10 cellular contexts compared by ENCODE assay signal in genomic region chr20:35055445-35056276, GRCh38. TPM values are rescaled to one million over a fixed set of nuclear protein-coding genes. Genes with fewer than 3 reads are reported as not detected.
DNase-seq lines count a peak whose midpoint lies in the region; ATAC-seq and TF ChIP-seq lines count a peak whose summit lies in the region.
"Had no signal": no experiment of that assay in that cellular context is flagged by ENCODE, and none has a peak within 500 bp of the region (broad histone marks: within the 10 kb centered on the region; RNA-seq: fewer than 3 reads in every experiment).

No MANE protein-coding gene starts in this region.

- no peak overlapping the region for H3K27ac ChIP-seq in CD4-positive, alpha-beta T cell (ENCODE audit: low read depth, low read length)

- peak overlapping the region; percentile 77 for H3K4me3 Mint-ChIP-seq in natural killer cell treated with Interleukin-12 subunit alpha and Interleukin-12 subunit beta and Interleukin-15 and Interleukin-18, amount 100 ng/mL, for 72 hours
- H3K4me3 Mint-ChIP-seq in natural killer cell: no peak overlapping the region
- H3K4me3 Mint-ChIP-seq in central memory CD8-positive, alpha-beta T cell: peak overlapping the region; percentile 70
- no peak overlapping the region for H3K4me3 Mint-ChIP-seq in type B pancreatic cell
- H3K4me3 Mint-ChIP-seq in CD4-positive, alpha-beta T cell: no peak overlapping the region

- CTCF ChIA-PET in CD4-positive, alpha-beta T cell (lab: Charles Lee): interaction anchor here (1.5 kb wide), 1 partner anchor 41 kb away, joined by 3 read pairs; no protein-coding TSS in a partner anchor

- H3K27me3 ChIP-seq in CD4-positive, alpha-beta T cell (ENCODE audit: control insufficient read depth, insufficient read depth, low read length): no peaks in the 10 kb centered on the region

- peaks cover 4% of the 10 kb centered on the region for H3K9me3 Mint-ChIP-seq in natural killer cell treated with Interleukin-12 subunit alpha and Interleukin-12 subunit beta and Interleukin-15 and Interleukin-18, amount 100 ng/mL, for 72 hours
- no peaks in the 10 kb centered on the region for H3K9me3 Mint-ChIP-seq in natural killer cell
- H3K9me3 Mint-ChIP-seq in central memory CD8-positive, alpha-beta T cell: no peaks in the 10 kb centered on the region
- H3K9me3 Mint-ChIP-seq in type B pancreatic cell: no peaks in the 10 kb centered on the region
- no peaks in the 10 kb centered on the region for H3K9me3 Mint-ChIP-seq in CD4-positive, alpha-beta T cell
- H3K9me3 Mint-ChIP-seq: naive thymus-derived CD8-positive, alpha-beta T cell had no signal

- DNase-seq in natural killer cell treated with Interleukin-12 subunit alpha and Interleukin-12 subunit beta and Interleukin-15 and Interleukin-18, amount 100 ng/mL, for 72 hours (ENCODE audit: low spot score): no peak
- DNase-seq in natural killer cell (no peak), NOMO-1 treated with dmso at 0.1 percent for 144 hours (lab: John Stamatoyannopoulos, UW; ENCODE audit: unreplicated experiment) (peak; percentile 51), type B pancreatic cell (ENCODE audit: extremely low spot score, unreplicated experiment) (no peak), RPMI8226 (no peak), NCI-H2171 treated with DMSO at 0.1 percent for 48 hours (lab: John Stamatoyannopoulos, UW) (no peak)
- DNase-seq in central memory CD8-positive, alpha-beta T cell (ENCODE audit: low spot score in 2 of 2): no peak
- no peak for DNase-seq in CD4-positive, alpha-beta T cell
- DNase-seq: naive thymus-derived CD8-positive, alpha-beta T cell had no signal

- H3K36me3 Mint-ChIP-seq in natural killer cell treated with Interleukin-12 subunit alpha and Interleukin-12 subunit beta and Interleukin-15 and Interleukin-18, amount 100 ng/mL, for 72 hours: peaks cover 23% of the 10 kb centered on the region
- no peaks in the 10 kb centered on the region for H3K36me3 Mint-ChIP-seq in natural killer cell
- peaks cover 24% of the 10 kb centered on the region for H3K36me3 Mint-ChIP-seq in central memory CD8-positive, alpha-beta T cell (ENCODE audit: insufficient read depth)
- H3K36me3 Mint-ChIP-seq in type B pancreatic cell: peaks cover 65% of the 10 kb centered on the region
- peaks cover 75% of the 10 kb centered on the region for H3K36me3 Mint-ChIP-seq in CD4-positive, alpha-beta T cell (ENCODE audit: low read depth)

- no peaks in the 10 kb centered on the region for H3K27me3 Mint-ChIP-seq in natural killer cell treated with Interleukin-12 subunit alpha and Interleukin-12 subunit beta and Interleukin-15 and Interleukin-18, amount 100 ng/mL, for 72 hours
- H3K27me3 Mint-ChIP-seq in natural killer cell (ENCODE audit: low read depth in 2 of 2) (no peaks in the 10 kb centered on the region), type B pancreatic cell (no peaks in the 10 kb centered on the region)
- H3K27me3 Mint-ChIP-seq in central memory CD8-positive, alpha-beta T cell: no peaks in the 10 kb centered on the region
- H3K27me3 Mint-ChIP-seq in CD4-positive, alpha-beta T cell: no peaks in the 10 kb centered on the region
- H3K27me3 Mint-ChIP-seq: naive thymus-derived CD8-positive, alpha-beta T cell had no signal

- POLR2A ChIA-PET in CD4-positive, alpha-beta T cell (lab: Charles Lee): no interaction called here

- no peaks in the 10 kb centered on the region for H3K9me3 ChIP-seq in CD4-positive, alpha-beta T cell (ENCODE audit: control insufficient read depth, low read length)

- TF ChIP-seq CTCF in natural killer cell (IDR thresholded peaks at IDR 0.05) (no peak), type B pancreatic cell (conservative IDR thresholded peaks at IDR 0.05) (no peak)
- TF ChIP-seq CTCF in CD4-positive, alpha-beta T cell (IDR thresholded peaks at IDR 0.05): no peak

- intact Hi-C loops in natural killer cell (cut with micrococcal nuclease): no loop called here
- intact Hi-C loops in CD4-positive, alpha-beta T cell (cut with DNase I, micrococcal nuclease): no loop called here

- H3K27ac Mint-ChIP-seq in natural killer cell treated with Interleukin-12 subunit alpha and Interleukin-12 subunit beta and Interleukin-15 and Interleukin-18, amount 100 ng/mL, for 72 hours: peak overlapping the region; percentile 83 to 97
- H3K27ac Mint-ChIP-seq in natural killer cell: peak overlapping the region in 1 of 2 donors; percentile 71
- H3K27ac Mint-ChIP-seq in central memory CD8-positive, alpha-beta T cell (ENCODE audit: low read depth): peak overlapping the region; percentile 77
- peak overlapping the region; percentile 35 for H3K27ac Mint-ChIP-seq in type B pancreatic cell
- H3K27ac Mint-ChIP-seq in CD4-positive, alpha-beta T cell: no peak overlapping the region

- peak; percentile 85 for ATAC-seq in natural killer cell treated with Interleukin-12 subunit alpha and Interleukin-12 subunit beta and Interleukin-15 and Interleukin-18, amount 100 ng/mL, for 72 hours
- no peak for ATAC-seq in natural killer cell
- peak; percentile 65 for ATAC-seq in central memory CD8-positive, alpha-beta T cell (replicated peaks; ENCODE audit: extremely low read depth, poor library complexity, severe bottlenecking)
- ATAC-seq in CD4-positive, alpha-beta T cell (ENCODE audit: poor library complexity): no peak
- ATAC-seq: esophagus mucosa; naive thymus-derived CD8-positive, alpha-beta T cell had no signal

- peaks cover 53 to 61% of the 10 kb centered on the region in 2 donors for H3K4me1 Mint-ChIP-seq in natural killer cell treated with Interleukin-12 subunit alpha and Interleukin-12 subunit beta and Interleukin-15 and Interleukin-18, amount 100 ng/mL, for 72 hours (ENCODE audit: low read depth in 2 of 2)
- H3K4me1 Mint-ChIP-seq in natural killer cell (peaks cover 40 to 49% of the 10 kb centered on the region in 2 donors), type B pancreatic cell (ENCODE audit: unreplicated experiment) (peaks cover 7% of the 10 kb centered on the region)
- H3K4me1 Mint-ChIP-seq in central memory CD8-positive, alpha-beta T cell: peaks cover 56% of the 10 kb centered on the region
- H3K4me1 Mint-ChIP-seq in CD4-positive, alpha-beta T cell (ENCODE audit: low read depth): peaks cover 16% of the 10 kb centered on the region

RNA-seq across cellular contexts. Expression of gene TRPC4AP, which starts 36.9 kb away (rescaled TPM):
- 10 to 100 TPM; 62.8 to 86.4 TPM for total RNA-seq in natural killer cell treated with Interleukin-12 subunit alpha and Interleukin-12 subunit beta and Interleukin-15 and Interleukin-18, amount 100 ng/mL, for 72 hours
- total RNA-seq in natural killer cell (10 to 100 TPM; 72.3 to 79.0 (median 74.4) TPM), type B pancreatic cell (ENCODE audit: low replicate concordance) (102 TPM in 2 replicates)
- 10 to 100 TPM; 56.3 to 60.6 TPM for total RNA-seq in CD4-positive, alpha-beta T cell

Comparison
In these comparisons a context has a peak if more than half of its experiments do, and no peak if none do; other contexts are left out.
1. ATAC-seq: peak in natural killer cell treated with Interleukin-12 subunit alpha and Interleukin-12 subunit beta and Interleukin-15 and Interleukin-18, amount 100 ng/mL, for 72 hours (2 of 2) and central memory CD8-positive, alpha-beta T cell (single experiment); none in natural killer cell (0 of 3) and CD4-positive, alpha-beta T cell (single experiment).
2. H3K4me3 Mint-ChIP-seq: peak in natural killer cell treated with Interleukin-12 subunit alpha and Interleukin-12 subunit beta and Interleukin-15 and Interleukin-18, amount 100 ng/mL, for 72 hours (single experiment) and central memory CD8-positive, alpha-beta T cell (single experiment); none in natural killer cell (single experiment), type B pancreatic cell (single experiment) and CD4-positive, alpha-beta T cell (single experiment).